ENCODE assay signal across 10 cellular contexts in genomic region chr15:32123473-32123872, GRCh38.
"Had no signal": no experiment of that assay in that cellular context is flagged by ENCODE, and none has a peak within 500 bp of the region (broad histone marks: within the 10 kb centered on the region; RNA-seq: fewer than 3 reads in every experiment).

No MANE protein-coding gene starts in this region.

- H3K4me1 ChIP-seq: HAP-1 had no signal

- H3K27ac ChIP-seq: GM23248, HL-60, KMS-11 had no signal

- ATAC-seq: HCT116, HepG2 had no signal

- H3K4me3 ChIP-seq: GM23248, HAP-1 had no signal

- H3K9me3 ChIP-seq: HAP-1 had no signal

- DNase-seq: GM23248, GOT3, H7, HFFc6, KBM-7 had no signal

- FAIRE-seq: HepG2 had no signal
